8 cellular contexts compared by ENCODE assay signal in genomic region chr11:117232022-117232878, GRCh38. TPM values are rescaled to one million over a fixed set of nuclear protein-coding genes. Genes with fewer than 3 reads are reported as not detected.
DNase-seq lines count a peak whose midpoint lies in the region; ATAC-seq, FAIRE-seq and TF ChIP-seq lines count a peak whose summit lies in the region.

Gene PCSK7, minus strand, starts transcription at chr11:117232073. Its CDS starts 2,229 bp downstream, at chr11:117229844.
Gene RNF214, plus strand, starts transcription at chr11:117232671. Its CDS starts 1,602 bp downstream, at chr11:117234273.

- H2AFZ ChIP-seq in DND-41 (ENCODE audit: low read depth, low read length), result peak within 1 kb of the TSS; percentile 88

- H4K20me1 ChIP-seq in DND-41 (ENCODE audit: insufficient read depth, low read length), result peaks cover 15% of the 10 kb centered on the region

- DNase-seq in DND-41 (peak; percentile 83), SJSA1 (ENCODE audit: low read depth in 1 of 2, low spot score in 2 of 2) (peak; percentile 59 to 71), frontal cortex (ENCODE audit: low spot score in 2 of 2) (peak; percentile 98 to 99), superior temporal gyrus (ENCODE audit: extremely low spot score) (peak; percentile 80)
- DNase-seq in activated naive CD4-positive, alpha-beta T cell treated with Interleukin-2 at 50 U/mL for 16 hours, result peak; percentile 78

- H3K4me3 ChIP-seq in DND-41 (ENCODE audit: low read depth in 1 of 2, low read length in 2 of 2) (peak within 1 kb of the TSS; percentile 81 to 91), SJSA1 (peak within 1 kb of the TSS; percentile 86), neutrophil (ENCODE audit: low read depth in 1 of 2, low read length in 1 of 2) (peak within 1 kb of the TSS; percentile 86 to 96)

- H3K79me2 ChIP-seq in DND-41 (ENCODE audit: insufficient read depth, low read length), result peaks cover 53% of the 10 kb centered on the region

- no peaks in the 10 kb centered on the region for H3K9me3 ChIP-seq in DND-41 (ENCODE audit: insufficient read depth, low read length, severe bottlenecking)
- H3K9me3 ChIP-seq in KOPT-K1 (ENCODE audit: insufficient read depth, low read length, poor library complexity, severe bottlenecking), result no peaks in the 10 kb centered on the region
- H3K9me3 ChIP-seq in SJSA1 (replicated peaks), result no peaks in the 10 kb centered on the region
- H3K9me3 ChIP-seq in neutrophil, result no peaks in the 10 kb centered on the region

- peaks cover 44% of the 10 kb centered on the region for H3K4me1 ChIP-seq in DND-41 (ENCODE audit: insufficient read depth, low read length)
- H3K4me1 ChIP-seq in SJSA1 (replicated peaks), result peaks cover 7% of the 10 kb centered on the region
- peaks cover 17 to 18% of the 10 kb centered on the region in 2 experiments for H3K4me1 ChIP-seq in neutrophil (ENCODE audit: control insufficient read depth in 1 of 2, insufficient read depth in 1 of 2, low read depth in 1 of 2, low read length in 1 of 2)

- H3K36me3 ChIP-seq in DND-41 (ENCODE audit: insufficient read depth, low read length) (peaks cover 33% of the 10 kb centered on the region), KOPT-K1 (ENCODE audit: insufficient read depth, low read length) (peaks cover 34% of the 10 kb centered on the region), SJSA1 (peaks cover 16% of the 10 kb centered on the region), neutrophil (peaks cover 36% of the 10 kb centered on the region)

- peak; percentile 83 for ATAC-seq in DND-41 (ENCODE audit: insufficient read depth, low read depth)
- peak; percentile 67 for ATAC-seq in GM21717 (IDR thresholded peaks at IDR 0.05; ENCODE audit: unreplicated experiment)

- H3K4me2 ChIP-seq in DND-41 (ENCODE audit: insufficient read depth, low read length), result peak within 1 kb of the TSS; percentile 100

- TF ChIP-seq CTCF in DND-41 (IDR thresholded peaks at IDR 0.05; ENCODE audit: borderline replicate concordance, extremely low read depth, low read length, poor library complexity, severe bottlenecking) (peak; percentile 97), neutrophil (IDR thresholded peaks at IDR 0.05) (peak; percentile 97)

- peak within 1 kb of the TSS; percentile 71 for H3K9ac ChIP-seq in DND-41 (ENCODE audit: low read depth, low read length)

- no peaks in the 10 kb centered on the region for H3K27me3 ChIP-seq in DND-41 (ENCODE audit: insufficient read depth, low read length, poor library complexity)
- no peaks in the 10 kb centered on the region for H3K27me3 ChIP-seq in SJSA1 (replicated peaks)
- H3K27me3 ChIP-seq in neutrophil, result no peaks in the 10 kb centered on the region

- FAIRE-seq in frontal cortex (lab: Jason Lieb, UNC), result no peak

- peak within 1 kb of the TSS; percentile 84 for H3K27ac ChIP-seq in DND-41 (ENCODE audit: low read length)
- H3K27ac ChIP-seq in KOPT-K1 (ENCODE audit: low read depth, low read length, poor library complexity, severe bottlenecking), result peak within 1 kb of the TSS; percentile 95
- H3K27ac ChIP-seq in SJSA1, result peak within 1 kb of the TSS; percentile 78
- H3K27ac ChIP-seq in neutrophil, result peak within 1 kb of the TSS; percentile 89

RNA-seq across cellular contexts. Expression of gene PCSK7, which starts in this region (rescaled TPM):
- 27.1 and 34.3 TPM in 2 replicates for total RNA-seq in SJSA1 (2014; rRNA removed; shearing (Covaris generic))
- total RNA-seq in frontal cortex, result 20.0 TPM

RNA-seq across cellular contexts. Expression of gene RNF214, which starts in this region (rescaled TPM):
- total RNA-seq in SJSA1 (2014; rRNA removed; shearing (Covaris generic)), result 5.0 and 5.5 TPM in 2 replicates
- total RNA-seq in frontal cortex, result 15.1 TPM

Comparison
In these comparisons a context has a peak if more than half of its experiments do, and no peak if none do; other contexts are left out.
1. Peak in every context shown above with its lines: DNase-seq, ATAC-seq, H3K4me3 ChIP-seq and H3K27ac ChIP-seq.